Comparison of ENCODE assay signal across 22 cellular contexts in the genomic region with DNA sequence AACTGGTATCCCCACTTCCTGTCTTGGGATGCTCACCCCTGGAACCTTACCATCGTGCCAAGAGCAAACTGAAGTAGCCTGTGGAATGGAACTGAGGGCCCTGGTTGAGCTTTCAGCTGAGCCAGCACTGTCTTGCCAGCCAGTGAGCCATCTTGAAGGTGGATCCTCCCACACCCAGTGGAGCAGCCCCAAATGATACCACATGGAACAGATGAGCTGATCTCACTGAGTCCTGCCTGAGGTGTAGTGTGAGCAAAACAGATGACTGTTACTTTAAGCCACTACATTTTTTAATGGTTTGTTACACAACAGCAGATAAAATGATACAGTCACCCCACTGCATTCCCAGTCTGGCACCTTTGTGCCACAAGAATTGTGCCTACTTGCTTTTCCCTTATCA. TPM values are rescaled to one million over a fixed set of nuclear protein-coding genes. Genes with fewer than 3 reads are reported as not detected.
DNase-seq lines count a peak whose midpoint lies in the region; ATAC-seq and TF ChIP-seq lines count a peak whose summit lies in the region.
"Had no signal": no experiment of that assay in that cellular context is flagged by ENCODE, and none has a peak within 500 bp of the region (broad histone marks: within the 10 kb centered on the region; RNA-seq: fewer than 3 reads in every experiment).

No MANE protein-coding gene starts in this region.

- 100% methylated on average over 1 of the region's 1 CpG for WGBS in mammary epithelial cell (ENCODE audit: low coverage, missing lambda C conversion rate)

- DNase-seq in mammary epithelial cell (peak; percentile 52), MCF 10A (ENCODE audit: unreplicated experiment) (no peak), OCI-LY7 (ENCODE audit: low spot score) (no peak), neural crest cell (ENCODE audit: low read depth, low spot score) (no peak), HuH-7.5 (ENCODE audit: low spot score) (no peak)
- no peak for DNase-seq in activated naive CD4-positive, alpha-beta T cell treated with anti-CD3 and anti-CD28 coated beads, Interleukin-2, amount 50 U/mL, for 72 hours (ENCODE audit: low spot score in 2 of 2)
- DNase-seq: amniotic stem cell, caudate nucleus, esophagus squamous epithelium, KBM-7, NCI-H1092, NCI-H2081 treated with DMSO at 0.1 percent for 48 hours, NCI-H510A, occipital lobe, Right ventricle myocardium superior, upper lobe of right lung had no signal

- peaks cover 40% of the 10 kb centered on the region for H3K79me2 ChIP-seq in mammary epithelial cell (ENCODE audit: insufficient read depth, low read length)
- peaks cover 60% of the 10 kb centered on the region; the same call in 1 of the 2 replicates for H3K79me2 ChIP-seq in OCI-LY7 (ENCODE audit: insufficient read depth, low read depth, low read length)

- peaks cover 9% of the 10 kb centered on the region for H3K4me1 ChIP-seq in mammary epithelial cell (ENCODE audit: insufficient read depth, low read length)
- H3K4me1 ChIP-seq in OCI-LY7 (ENCODE audit: insufficient read depth, low read length, poor library complexity, severe bottlenecking): peaks cover 34% of the 10 kb centered on the region

- H3K4me1 Mint-ChIP-seq in MCF 10A (ENCODE audit: insufficient read depth, unreplicated experiment) (peaks cover 12% of the 10 kb centered on the region), neural crest cell (peaks cover 20% of the 10 kb centered on the region)

- H2AFZ ChIP-seq in mammary epithelial cell (ENCODE audit: low read depth, low read length) (no peak overlapping the region), OCI-LY7 (ENCODE audit: low read length) (no peak overlapping the region)

- peaks cover 21% of the 10 kb centered on the region for H3K36me3 ChIP-seq in mammary epithelial cell (ENCODE audit: insufficient read depth, low read length)
- H3K36me3 ChIP-seq in OCI-LY7 (ENCODE audit: insufficient read depth, low read length): peaks cover 59% of the 10 kb centered on the region

- H3K27me3 Mint-ChIP-seq in MCF 10A (ENCODE audit: insufficient read depth, unreplicated experiment) (no peaks in the 10 kb centered on the region), neural crest cell (ENCODE audit: low read depth) (no peaks in the 10 kb centered on the region)

- intact Hi-C loops in mammary epithelial cell (cut with micrococcal nuclease) (loop anchor here (5.0 kb wide), 1 partner anchor 33 kb away; no protein-coding TSS in a partner anchor), MCF 10A (cut with micrococcal nuclease) (loop anchor here (5.0 kb wide), 2 partner anchors 33 to 83 kb away; a partner anchor contains a TSS), OCI-LY7 (cut with micrococcal nuclease; ENCODE audit: unreplicated experiment) (no loop called here)

- no peak overlapping the region for H3K4me2 ChIP-seq in mammary epithelial cell (ENCODE audit: insufficient read depth, low read depth, low read length)
- peak overlapping the region; percentile 17; the same call in 1 of the 2 replicates for H3K4me2 ChIP-seq in OCI-LY7 (ENCODE audit: low read length)

- no peaks in the 10 kb centered on the region for H4K20me1 ChIP-seq in mammary epithelial cell (ENCODE audit: insufficient read depth, low read length)
- peaks cover 15% of the 10 kb centered on the region; the same call in 1 of the 2 replicates for H4K20me1 ChIP-seq in OCI-LY7 (ENCODE audit: insufficient read depth, low read length)

- no peak overlapping the region for H3K4me3 ChIP-seq in mammary epithelial cell (replicated peaks in 1 of 3; ENCODE audit: insufficient read depth in 1 of 3, low read depth in 2 of 3, low read length in 3 of 3)
- no peak overlapping the region for H3K4me3 ChIP-seq in OCI-LY7 (ENCODE audit: low read depth, low read length, poor library complexity, severe bottlenecking)
- H3K4me3 ChIP-seq: esophagus squamous epithelium, right atrium auricular region, upper lobe of right lung had no signal

- H3K9me3 Mint-ChIP-seq in MCF 10A (ENCODE audit: unreplicated experiment): no peaks in the 10 kb centered on the region
- no peaks in the 10 kb centered on the region for H3K9me3 Mint-ChIP-seq in activated naive CD4-positive, alpha-beta T cell treated with anti-CD3 and anti-CD28 coated beads, Interleukin-2, amount 50 U/mL, for 72 hours
- H3K9me3 Mint-ChIP-seq in neural crest cell: no peaks in the 10 kb centered on the region
- H3K9me3 Mint-ChIP-seq: WTC11 had no signal

- no TSS peak for BruUV-seq in mammary epithelial cell (replicated peaks; lab: Mats Ljungman, UMichigan)
- BruUV-seq in MCF 10A (replicated peaks; lab: Mats Ljungman, UMichigan): no TSS peak
- no TSS peak for BruUV-seq in OCI-LY7 (replicated peaks; lab: Mats Ljungman, UMichigan)

- TF ChIP-seq CTCF in mammary epithelial cell (conservative IDR thresholded peaks at IDR 0.05 in 1 of 2, IDR thresholded peaks at IDR 0.05 in 1 of 2; ENCODE audit: extremely low read depth in 1 of 2, insufficient read depth in 1 of 2, low read depth in 1 of 2, low read length in 2 of 2): no peak
- TF ChIP-seq CTCF in MCF 10A (IDR thresholded peaks at IDR 0.05; ENCODE audit: unreplicated experiment): no peak
- TF ChIP-seq CTCF in OCI-LY7 (conservative IDR thresholded peaks at IDR 0.05; ENCODE audit: low read length): no peak
- TF ChIP-seq CTCF in neural crest cell (conservative IDR thresholded peaks at IDR 0.05): no peak

- ATAC-seq in activated naive CD4-positive, alpha-beta T cell treated with anti-CD3 and anti-CD28 coated beads, Interleukin-2, amount 50 U/mL, for 72 hours: no peak
- ATAC-seq in HG03159 (IDR thresholded peaks at IDR 0.05; ENCODE audit: unreplicated experiment): no peak
- ATAC-seq: left lobe of liver, upper lobe of right lung, WTC11 had no signal

- POLR2A ChIA-PET in MCF 10A (lab: Yijun Ruan, JAX) (interaction anchor here (0.6 to 8.5 kb wide), 5 partner anchors 12 to 78 kb away, joined by 3 to 134 read pairs (median 38); a partner anchor contains a TSS), OCI-LY7 (lab: Charles Lee) (interaction anchor here (0.6 to 12.6 kb wide), 3 partner anchors 10 to 629 kb away, joined by 3 to 183 read pairs (median 3); a partner anchor contains a TSS)

- no peak overlapping the region for H3K9ac ChIP-seq in mammary epithelial cell (ENCODE audit: insufficient read depth, low read length)

- H3K27ac Mint-ChIP-seq in MCF 10A (ENCODE audit: low read depth, unreplicated experiment) (no peak overlapping the region), neural crest cell (ENCODE audit: unreplicated experiment) (no peak overlapping the region)
- peak overlapping the region; percentile 31 to 60 for H3K27ac Mint-ChIP-seq in activated naive CD4-positive, alpha-beta T cell treated with anti-CD3 and anti-CD28 coated beads, Interleukin-2, amount 50 U/mL, for 72 hours
- H3K27ac Mint-ChIP-seq: WTC11 had no signal

- no peaks in the 10 kb centered on the region for H3K9me2 ChIP-seq in OCI-LY7 (ENCODE audit: insufficient read depth, low read length)

- H3K36me3 Mint-ChIP-seq in MCF 10A (ENCODE audit: insufficient read depth, unreplicated experiment): peaks cover 48% of the 10 kb centered on the region
- H3K36me3 Mint-ChIP-seq in activated naive CD4-positive, alpha-beta T cell treated with anti-CD3 and anti-CD28 coated beads, Interleukin-2, amount 50 U/mL, for 72 hours: peaks cover 38 to 59% of the 10 kb centered on the region in 2 donors
- H3K36me3 Mint-ChIP-seq in neural crest cell (ENCODE audit: low read depth): peaks cover 10% of the 10 kb centered on the region

- H3K4me3 Mint-ChIP-seq in MCF 10A (ENCODE audit: unreplicated experiment): no peak overlapping the region
- peak overlapping the region; percentile 58 for H3K4me3 Mint-ChIP-seq in neural crest cell
- H3K4me3 Mint-ChIP-seq: WTC11 had no signal

- dilution Hi-C loops in mammary epithelial cell (cut with HindIII; ENCODE audit: low sequenced_read_pairs): no loop called here

- H3K27ac ChIP-seq in mammary epithelial cell (ENCODE audit: insufficient read depth, low read depth, low read length) (no peak overlapping the region), OCI-LY7 (ENCODE audit: low read depth, low read length, poor library complexity, severe bottlenecking) (no peak overlapping the region)
- H3K27ac ChIP-seq: esophagus squamous epithelium, right atrium auricular region, upper lobe of right lung had no signal

- no peaks in the 10 kb centered on the region for H3K27me3 ChIP-seq in mammary epithelial cell (ENCODE audit: insufficient read depth, low read length)
- H3K27me3 ChIP-seq: esophagus squamous epithelium, right atrium auricular region, upper lobe of right lung had no signal

- in situ Hi-C loops in mammary epithelial cell (cut with MboI; ENCODE audit: low sequenced_read_pairs in 2 of 2): no loop called here

- CTCF ChIA-PET in mammary epithelial cell (lab: Charles Lee; ENCODE audit: low non-redundant PET): interaction anchor here (0.6 kb wide), 1 partner anchor 75 kb away, joined by 4 read pairs; no protein-coding TSS in a partner anchor
- CTCF ChIA-PET in MCF 10A (lab: Yijun Ruan, JAX): interaction anchor here (0.6 to 46.8 kb wide), 7 partner anchors 11 to 861 kb away, joined by 3 to 1231 read pairs (median 3); a partner anchor contains a TSS
- CTCF ChIA-PET in OCI-LY7 (lab: Charles Lee; ENCODE audit: unreplicated experiment): no interaction called here

- H3K9me3 ChIP-seq in mammary epithelial cell (replicated peaks; ENCODE audit: insufficient read depth, low read length) (no peaks in the 10 kb centered on the region), OCI-LY7 (ENCODE audit: low read length) (no peaks in the 10 kb centered on the region)
- H3K9me3 ChIP-seq: esophagus squamous epithelium, right atrium auricular region, upper lobe of right lung had no signal

RNA-seq across cellular contexts. Expression of a gene that starts 2.2 kb away (rescaled TPM):
- 10 to 100 TPM in 1 of 2 donors, 1 to 10 TPM in 1; 6.8 to 10.2 TPM for total RNA-seq in mammary epithelial cell
- 17.2 TPM for polyA plus RNA-seq in mammary epithelial cell
- polyA minus RNA-seq in mammary epithelial cell: 7.8 TPM
- total RNA-seq in MCF 10A (2022): 7.7 and 8.0 TPM in 2 replicates
- total RNA-seq in OCI-LY7 (2014; rRNA removed; shearing (Covaris generic)): 18.5 and 22.5 TPM in 2 replicates
- 32.3 and 33.3 TPM in 2 replicates for total RNA-seq in OCI-LY7 (2022)
- total RNA-seq in activated naive CD4-positive, alpha-beta T cell treated with anti-CD3 and anti-CD28 coated beads, Interleukin-2, amount 50 U/mL, for 72 hours: 10 to 100 TPM; 14.2 to 19.7 TPM
- 22.0 and 22.9 TPM in 2 replicates for total RNA-seq in neural crest cell

RNA-seq across cellular contexts. Expression of a gene that starts 10.4 kb away (rescaled TPM):
- total RNA-seq in mammary epithelial cell (10 to 100 TPM; 50.2 to 61.6 TPM), MCF 10A (2022) (69.5 and 86.6 TPM in 2 replicates), OCI-LY7 (2022) (37.3 and 41.5 TPM in 2 replicates), neural crest cell (28.8 and 29.2 TPM in 2 replicates)
- polyA plus RNA-seq in mammary epithelial cell: 13.0 TPM
- polyA minus RNA-seq in mammary epithelial cell: 27.5 TPM
- total RNA-seq in OCI-LY7 (2014; rRNA removed; shearing (Covaris generic)): 17.4 and 28.3 TPM in 2 replicates
- 10 to 100 TPM; 26.9 to 43.0 TPM for total RNA-seq in activated naive CD4-positive, alpha-beta T cell treated with anti-CD3 and anti-CD28 coated beads, Interleukin-2, amount 50 U/mL, for 72 hours

RNA-seq across cellular contexts. Expression of a gene that starts 23.4 kb away (rescaled TPM):
- total RNA-seq in mammary epithelial cell: under 1 TPM in 1 of 2 donors, not detected in 1; 0.50 TPM
- not detected for polyA plus RNA-seq in mammary epithelial cell
- not detected for polyA minus RNA-seq in mammary epithelial cell
- not detected in 2 replicates for total RNA-seq in MCF 10A (2022)
- total RNA-seq in OCI-LY7 (2014; rRNA removed; shearing (Covaris generic)): not detected in 2 replicates
- not detected in 2 replicates for total RNA-seq in OCI-LY7 (2022)
- not detected for total RNA-seq in activated naive CD4-positive, alpha-beta T cell treated with anti-CD3 and anti-CD28 coated beads, Interleukin-2, amount 50 U/mL, for 72 hours
- total RNA-seq in neural crest cell: not detected in 2 replicates
- total RNA-seq: glomerular endothelial cell, left lobe of liver, mononuclear cell, occipital lobe, Right ventricle myocardium superior, upper lobe of right lung, WTC11 had no signal

Comparison
In these comparisons a context has a peak if more than half of its experiments do, and no peak if none do; other contexts are left out.
1. H3K27ac Mint-ChIP-seq: peak in activated naive CD4-positive, alpha-beta T cell treated with anti-CD3 and anti-CD28 coated beads, Interleukin-2, amount 50 U/mL, for 72 hours (2 of 2); none in MCF 10A (single experiment) and neural crest cell (single experiment).